24 cellular contexts compared by ENCODE assay signal in genomic region chr17:83122834-83123233, GRCh38. TPM values are rescaled to one million over a fixed set of nuclear protein-coding genes. Genes with fewer than 3 reads are reported as not detected.
A peak's percentile ranks its signal among the peaks of the same experiment; 100 is the strongest.
DNase-seq lines count a peak whose midpoint lies in the region; ATAC-seq and TF ChIP-seq lines count a peak whose summit lies in the region.
"Had no signal": no experiment of that assay in that cellular context is flagged by ENCODE, and none has a peak within 500 bp of the region (broad histone marks: within the 10 kb centered on the region; RNA-seq: fewer than 3 reads in every experiment).

No MANE protein-coding gene starts in this region.

- CTCF ChIA-PET in SK-N-SH (lab: Yijun Ruan, JAX) = interaction anchor here (0.5 to 1.4 kb wide), 2 partner anchors 17 to 79 kb away, joined by 3 to 4 read pairs; no protein-coding TSS in a partner anchor

- whole genome bisulfite sequencing in SK-N-SH (ENCODE audit: low lambda C conversion rate) = 27% methylated on average over 16 of the region's 16 CpGs
- 76 to 84% methylated on average over 16 of the region's 16 CpGs for WGBS in lower leg skin, 2 donors
- WGBS in spleen, 5 donors = 79 to 92% (median 86%) methylated on average over 16 of the region's 16 CpGs

- H4K20me1 ChIP-seq in SK-N-SH (ENCODE audit: insufficient read depth) = no peaks in the 10 kb centered on the region

- no peak overlapping the region for H3K4me3 ChIP-seq in SK-N-SH (ENCODE audit: low read depth in 2 of 2, low read length in 1 of 2)
- no peak overlapping the region for H3K4me3 ChIP-seq in lower leg skin (ENCODE audit: low read depth, poor library complexity, severe bottlenecking)
- no peak overlapping the region for H3K4me3 ChIP-seq in spleen
- H3K4me3 ChIP-seq: BLaER1 treated with 17β-estradiol and CSF1 and Interleukin-3, amounts not matched to agents 10 nM and 100 nM; GM12878; MG63; pancreas; skin epidermis; stomach had no signal

- POLR2A ChIA-PET in SK-N-SH (lab: Yijun Ruan, JAX) = no interaction called here

- ATAC-seq in SK-N-SH treated with all-trans-retinoic acid at 6 μM for 48 hours (no peak; the same call in 2 of the 3 replicates), omental fat pad (ENCODE audit: low FRiP score) (no peak)
- ATAC-seq: GM12878, left ventricle myocardium superior, pancreas had no signal

- H3K9me3 ChIP-seq in SK-N-SH = no peaks in the 10 kb centered on the region
- H3K9me3 ChIP-seq in spleen = no peaks in the 10 kb centered on the region
- H3K9me3 ChIP-seq: MG63, pancreas, stomach had no signal

- intact Hi-C loops in lower leg skin (cut with DNase I; ENCODE audit: low total_unique reads) (no loop called here), spleen (cut with DNase I; ENCODE audit: low total_unique reads) (no loop called here)

- TF ChIP-seq CTCF in SK-N-SH (IDR thresholded peaks at IDR 0.05) (no peak), lower leg skin (IDR thresholded peaks at IDR 0.05) (no peak), spleen (IDR thresholded peaks at IDR 0.05 in 8 of 11, conservative IDR thresholded peaks at IDR 0.05 in 3 of 11) (no peak), omental fat pad (IDR thresholded peaks at IDR 0.05) (no peak)

- no peak for TF ChIP-seq POLR2A in lower leg skin (IDR thresholded peaks at IDR 0.05)
- TF ChIP-seq POLR2A in spleen (IDR thresholded peaks at IDR 0.05) = no peak

- no peak overlapping the region for H2AFZ ChIP-seq in SK-N-SH (ENCODE audit: low read depth)

- H3K9ac ChIP-seq in SK-N-SH = no peak overlapping the region
- H3K9ac ChIP-seq: BLaER1 treated with 17β-estradiol and CSF1 and Interleukin-3, amounts not matched to agents 10 nM and 100 nM had no signal

- H3K27ac ChIP-seq in SK-N-SH (ENCODE audit: low read depth in 2 of 2, low read length in 1 of 2) (no peak overlapping the region), spleen (no peak overlapping the region)
- H3K27ac ChIP-seq: 22Rv1; BLaER1 treated with 17β-estradiol and CSF1 and Interleukin-3, amounts not matched to agents 10 nM and 100 nM; pancreas; stomach had no signal

- TF ChIP-seq RAD21 in SK-N-SH (IDR thresholded peaks at IDR 0.05; ENCODE audit: low read length) = no peak

- H3K27me3 ChIP-seq in SK-N-SH (ENCODE audit: insufficient read depth) (peaks cover 54% of the 10 kb centered on the region), spleen (replicated peaks in 1 of 7) (peaks cover 0 to 93% (median 23%) of the 10 kb centered on the region in 7 donors)
- H3K27me3 ChIP-seq: MG63 had no signal

- H3K9me2 ChIP-seq in SK-N-SH = no peaks in the 10 kb centered on the region

- H3F3A ChIP-seq in SK-N-SH (replicated peaks; ENCODE audit: insufficient read depth) = peaks cover 10% of the 10 kb centered on the region

- H3K36me3 ChIP-seq in SK-N-SH (replicated peaks in 1 of 2; ENCODE audit: control insufficient read depth in 1 of 2, insufficient read depth in 2 of 2, low read length in 1 of 2) (no peaks in the 10 kb centered on the region), spleen (no peaks in the 10 kb centered on the region)
- H3K36me3 ChIP-seq: BLaER1 treated with 17β-estradiol and CSF1 and Interleukin-3, amounts not matched to agents 10 nM and 100 nM; MG63; pancreas; stomach had no signal

- H3K4me1 ChIP-seq in SK-N-SH (ENCODE audit: control insufficient read depth in 1 of 2, insufficient read depth in 2 of 2, low read depth in 1 of 2, low read length in 1 of 2) = peaks cover 0 to 5% of the 10 kb centered on the region in 2 experiments; a peak in 1 of 4 replicates
- peaks cover 14 to 60% (median 36%) of the 10 kb centered on the region in 6 donors for H3K4me1 ChIP-seq in spleen
- H3K4me1 ChIP-seq: pancreas had no signal

- TF ChIP-seq EP300 in SK-N-SH (IDR thresholded peaks at IDR 0.05; ENCODE audit: borderline replicate concordance in 1 of 2, low read depth in 1 of 2, low read length in 1 of 2) = no peak

- DNase-seq in SK-N-SH (no peak), RPMI7951 (ENCODE audit: low read depth) (peak; percentile 37), lower leg skin (ENCODE audit: low spot score in 2 of 2) (peak; percentile 56 to 90), spleen (peak; percentile 54), Kasumi-1 (lab: John Stamatoyannopoulos, UW) (no peak), omental fat pad (ENCODE audit: low spot score) (no peak)
- no peak for DNase-seq in NK-92 treated with Interleukin-12 subunit alpha and Interleukin-12 subunit beta, amount 100 ng/mL, for 24 hours (lab: John Stamatoyannopoulos, UW)
- DNase-seq: activated CD4-positive, alpha-beta T cell treated with anti-CD3 and anti-CD28 coated beads for 4 hours; central memory CD4-positive, alpha-beta T cell; effector CD4-positive, alpha-beta T cell; GDM1; glutamatergic neuron; left ventricle myocardium superior; MG63; NCI-H187 treated with DMSO at 0.1 percent for 48 hours; NCI-H446; stimulated activated CD4-positive, alpha-beta T cell treated with anti-CD3 and anti-CD28 coated beads, Interleukin-4, amount 100 ng/mL, for 1 hour; stomach had no signal

- H3K4me2 ChIP-seq in SK-N-SH = 0 out of 2 replicates have a peak overlapping the region, but pooled peaks have one; percentile 22

- no peaks in the 10 kb centered on the region for H3K79me2 ChIP-seq in SK-N-SH (ENCODE audit: insufficient read depth)

TF ChIP-seq in SK-N-SH, 30 proteins besides CTCF, POLR2A, EP300 and RAD21 (continues in another document):
- no peak for TF ChIP-seq TCF12 (IDR thresholded peaks at IDR 0.05)
- no peak for TF ChIP-seq SIN3A (IDR thresholded peaks at IDR 0.05; ENCODE audit: borderline replicate concordance, low read depth, low read length)
- TF ChIP-seq MXI1 (IDR thresholded peaks at IDR 0.05; ENCODE audit: low read depth, low read length) = no peak
- no peak for TF ChIP-seq RFX5 (IDR thresholded peaks at IDR 0.05; ENCODE audit: low read length)
- TF ChIP-seq NFIC (IDR thresholded peaks at IDR 0.05; ENCODE audit: borderline replicate concordance) = no peak
- no peak for TF ChIP-seq FOXM1 (IDR thresholded peaks at IDR 0.05; ENCODE audit: low read depth)
- no peak for TF ChIP-seq USF1 (IDR thresholded peaks at IDR 0.05; ENCODE audit: borderline replicate concordance, low read depth)
- TF ChIP-seq PBX3 (IDR thresholded peaks at IDR 0.05) = no peak

TF ChIP-seq in SK-N-SH treated with all-trans-retinoic acid at 6 μM for 48 hours, 23 proteins besides CTCF, POLR2A, EP300 and RAD21:
- TF ChIP-seq ZNF565 (CRISPR knock-in tag; conservative IDR thresholded peaks at IDR 0.05; ENCODE audit: low read depth) = no peak
- TF ChIP-seq CSRNP3 (CRISPR knock-in tag; IDR thresholded peaks at IDR 0.05) = no peak
- TF ChIP-seq PPARA (CRISPR knock-in tag; IDR thresholded peaks at IDR 0.05; ENCODE audit: borderline replicate concordance) = no peak
- no peak for TF ChIP-seq ZNF8 (CRISPR knock-in tag; IDR thresholded peaks at IDR 0.05)
- TF ChIP-seq ZNF70 (CRISPR knock-in tag; IDR thresholded peaks at IDR 0.05) = no peak
- no peak for TF ChIP-seq GLIS3 (CRISPR knock-in tag; IDR thresholded peaks at IDR 0.05)
- TF ChIP-seq PATZ1 (CRISPR knock-in tag; IDR thresholded peaks at IDR 0.05; ENCODE audit: borderline replicate concordance) = no peak
- TF ChIP-seq ZFP3 (CRISPR knock-in tag; IDR thresholded peaks at IDR 0.05) = no peak

RNA-seq across cellular contexts. Expression of gene METRNL, which starts 43.4 kb away (rescaled TPM):
- 50.8 and 75.5 TPM in 2 replicates for polyA plus RNA-seq in SK-N-SH (2012; rRNA removed)
- 31.7 and 51.3 TPM in 2 replicates for polyA plus RNA-seq in SK-N-SH (2012; cell fraction: cytosol; rRNA removed)
- 56.5 and 122 TPM in 2 replicates for polyA plus RNA-seq in SK-N-SH (2012; cell fraction: nucleus; rRNA removed)
- 31.4 and 42.4 TPM in 2 replicates for total RNA-seq in RPMI7951 (2014; rRNA removed; shearing (Covaris generic))
- 100 to 1,000 TPM; 208 to 343 (median 296) TPM for total RNA-seq in lower leg skin
- 10 to 100 TPM; 14.7 to 51.2 (median 38.5) TPM for total RNA-seq in spleen
- polyA plus RNA-seq in spleen = 10 to 100 TPM; 15.3 to 26.5 (median 21.8) TPM
- 100 to 1,000 TPM in 2 of 4 donors, 10 to 100 TPM in 2; 68.4 to 271 (median 99.9) TPM for total RNA-seq in omental fat pad

Comparison
In these comparisons a context has a peak if more than half of its experiments do, and no peak if none do; other contexts are left out.
1. DNase-seq: peak in RPMI7951 (single experiment), lower leg skin (2 of 2) and spleen (single experiment); none in SK-N-SH (single experiment), Kasumi-1 (0 of 2), omental fat pad (single experiment) and NK-92 treated with Interleukin-12 subunit alpha and Interleukin-12 subunit beta, amount 100 ng/mL, for 24 hours (single experiment).